ENCODE assay signal across 1 cellular context in the genomic region with DNA sequence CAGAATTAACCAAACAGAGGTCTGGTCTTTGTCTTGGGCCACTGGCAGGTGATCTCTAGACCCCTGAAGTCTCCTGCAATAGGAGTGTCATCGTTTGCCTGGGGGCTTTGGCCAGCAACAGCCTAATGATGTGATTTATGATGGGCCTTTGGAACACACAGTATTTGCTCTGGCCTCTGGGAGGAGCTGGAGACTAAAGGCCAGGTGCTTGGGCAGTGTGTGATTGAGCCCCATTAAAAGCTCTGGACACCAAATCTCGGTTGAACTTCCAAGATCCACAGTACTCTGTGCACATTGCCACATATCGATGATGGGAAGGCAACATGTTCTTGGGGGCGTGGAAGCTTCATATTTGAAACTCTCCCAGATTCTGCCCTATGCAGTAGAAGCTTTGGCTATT.
TF ChIP-seq lines count a peak whose summit lies in the region.

No MANE protein-coding gene starts in this region.

TF ChIP-seq in K562, 482 proteins besides CTCF, POLR2A, EP300 and RAD21 (continued from another document):
- TF ChIP-seq ARID2 (IDR thresholded peaks at IDR 0.05) (0 out of 2 replicates have a peak, but pooled peaks have one; percentile 47), MEIS2 (IDR thresholded peaks at IDR 0.05; ENCODE audit: partially characterized antibody) (peak; percentile 93)
